Comparison of ENCODE assay signal across 19 cellular contexts in genomic region chr3:195921334-195921771, GRCh38. TPM values are rescaled to one million over a fixed set of nuclear protein-coding genes. Genes with fewer than 3 reads are reported as not detected.
DNase-seq lines count a peak whose midpoint lies in the region; ATAC-seq and TF ChIP-seq lines count a peak whose summit lies in the region.
"Had no signal": no experiment of that assay in that cellular context is flagged by ENCODE, and none has a peak within 500 bp of the region (broad histone marks: within the 10 kb centered on the region; RNA-seq: fewer than 3 reads in every experiment).

No MANE protein-coding gene starts in this region.

- POLR2A ChIA-PET in A673 (lab: Charles Lee; ENCODE audit: low non-redundant PET), result no interaction called here
- POLR2A ChIA-PET in IMR-90 (lab: Charles Lee; ENCODE audit: unreplicated experiment), result no interaction called here

- H3K4me3 ChIP-seq in A673 (ENCODE audit: low read depth, low read length, poor library complexity, severe bottlenecking), result no peak overlapping the region
- H3K4me3 ChIP-seq in IMR-90 (ENCODE audit: insufficient read depth, low read depth, low read length), result no peak overlapping the region
- no peak overlapping the region for H3K4me3 ChIP-seq in epithelial cell of esophagus (ENCODE audit: low read length)
- H3K4me3 ChIP-seq in mesenchymal stem cell (ENCODE audit: insufficient read depth in 1 of 2, low read depth in 1 of 2, low read length in 2 of 2), result no peak overlapping the region
- H3K4me3 ChIP-seq: smooth muscle cell had no signal

- H3K4ac ChIP-seq in IMR-90 (ENCODE audit: low read depth, low read length), result no peak overlapping the region
- no peak overlapping the region for H3K4ac ChIP-seq in mesenchymal stem cell (ENCODE audit: low read depth in 1 of 2, low read length in 2 of 2)

- in situ Hi-C loops in IMR-90 (cut with MboI; ENCODE audit: low sequenced_read_pairs), result no loop called here

- H2BK20ac ChIP-seq in IMR-90 (ENCODE audit: low read depth, low read length), result no peak overlapping the region

- no peak for TF ChIP-seq RAD21 in IMR-90 (IDR thresholded peaks at IDR 0.05; ENCODE audit: low read length)

- no TSS peak for BruUV-seq in A673 (replicated peaks; lab: Mats Ljungman, UMichigan)
- no TSS peak for BruUV-seq in IMR-90 (replicated peaks; lab: Mats Ljungman, UMichigan)

- H2BK5ac ChIP-seq in IMR-90 (ENCODE audit: low read depth, low read length, poor library complexity, severe bottlenecking), result no peak overlapping the region
- no peak overlapping the region for H2BK5ac ChIP-seq in mesenchymal stem cell (ENCODE audit: low read depth, low read length, poor library complexity, severe bottlenecking)

- H3K4me2 ChIP-seq in IMR-90 (ENCODE audit: low read depth, low read length), result no peak overlapping the region
- no peak overlapping the region for H3K4me2 ChIP-seq in mesenchymal stem cell (ENCODE audit: low read length, poor library complexity, severe bottlenecking)
- H3K4me2 ChIP-seq: smooth muscle cell had no signal

- no peak overlapping the region for H2BK12ac ChIP-seq in mesenchymal stem cell (ENCODE audit: low read length in 2 of 2)

- H3K9me1 ChIP-seq in IMR-90 (ENCODE audit: insufficient read depth, low read length), result no peaks in the 10 kb centered on the region

- no peaks in the 10 kb centered on the region for H4K20me1 ChIP-seq in IMR-90 (ENCODE audit: insufficient read depth, low read length)

- no peaks in the 10 kb centered on the region for H3K27me3 ChIP-seq in A673 (replicated peaks; ENCODE audit: insufficient read depth, low read depth, low read length, poor library complexity)
- H3K27me3 ChIP-seq in IMR-90 (ENCODE audit: control insufficient read depth, insufficient read depth, low read length), result peaks cover 10% of the 10 kb centered on the region
- H3K27me3 ChIP-seq in mesenchymal stem cell (ENCODE audit: control insufficient read depth in 1 of 2, insufficient read depth in 1 of 2, low read length in 2 of 2), result peaks cover 19% of the 10 kb centered on the region in 2 experiments

- H4K5ac ChIP-seq in IMR-90 (ENCODE audit: low read depth, low read length), result no peak overlapping the region

- TF ChIP-seq CTCF in A673 (conservative IDR thresholded peaks at IDR 0.05; ENCODE audit: low read depth, low read length) (no peak), IMR-90 (conservative IDR thresholded peaks at IDR 0.05; ENCODE audit: low read depth, low read length) (no peak), epithelial cell of esophagus (IDR thresholded peaks at IDR 0.05; ENCODE audit: insufficient read depth, low read depth, low read length, missing control alignments) (no peak), GM10266 (IDR thresholded peaks at IDR 0.05; ENCODE audit: control insufficient read depth, insufficient read depth, low read depth, missing control alignments) (no peak)

- peaks cover 12% of the 10 kb centered on the region for H3K4me1 ChIP-seq in A673 (ENCODE audit: insufficient read depth, low read length, poor library complexity, severe bottlenecking)
- H3K4me1 ChIP-seq in IMR-90 (ENCODE audit: control insufficient read depth, insufficient read depth, low read length), result no peaks in the 10 kb centered on the region
- H3K4me1 ChIP-seq in mesenchymal stem cell (ENCODE audit: control insufficient read depth, insufficient read depth, low read depth, low read length), result no peaks in the 10 kb centered on the region

- intact Hi-C loops in A673 (cut with micrococcal nuclease; ENCODE audit: unreplicated experiment) (no loop called here), IMR-90 (cut with micrococcal nuclease) (no loop called here)

- no peak overlapping the region for H2BK120ac ChIP-seq in IMR-90 (ENCODE audit: low read depth, low read length)
- no peak overlapping the region for H2BK120ac ChIP-seq in mesenchymal stem cell (ENCODE audit: low read depth, low read length)

- H2AK5ac ChIP-seq in IMR-90 (ENCODE audit: low read depth, low read length) (no peak overlapping the region), mesenchymal stem cell (ENCODE audit: low read length, severe bottlenecking) (no peak overlapping the region)

- H3K27ac ChIP-seq in A673 (ENCODE audit: low read depth, low read length, poor library complexity, severe bottlenecking), result no peak overlapping the region
- no peak overlapping the region for H3K27ac ChIP-seq in IMR-90 (ENCODE audit: insufficient read depth, low read length)
- no peak overlapping the region for H3K27ac ChIP-seq in mesenchymal stem cell (ENCODE audit: low read length, poor library complexity, severe bottlenecking)

- H3K56ac ChIP-seq in IMR-90 (ENCODE audit: extremely low read depth, insufficient read depth, low read length), result no peak overlapping the region

- no peaks in the 10 kb centered on the region for H3K79me1 ChIP-seq in IMR-90 (ENCODE audit: low read depth in 1 of 2, low read length in 2 of 2)
- H3K79me1 ChIP-seq in mesenchymal stem cell (replicated peaks; ENCODE audit: low read length, poor library complexity, severe bottlenecking), result no peaks in the 10 kb centered on the region

- DNase-seq in A673 (ENCODE audit: low spot score) (peak; percentile 54), IMR-90 (no peak), epithelial cell of esophagus (ENCODE audit: low read depth) (peak; percentile 54), mesenchymal stem cell (no peak), NCI-H187 (lab: John Stamatoyannopoulos, UW) (no peak), DMS 273 treated with DMSO at 0.1 percent for 48 hours (lab: John Stamatoyannopoulos, UW) (no peak), GM10266 (ENCODE audit: extremely low spot score) (no peak)
- DNase-seq: activated CD4-positive, alpha-beta T cell treated with anti-CD3 and anti-CD28 coated beads, Interleukin-2, amount 10 ng/mL, durations not matched to agents 7 days and 5 days; activated naive CD4-positive, alpha-beta T cell; amniotic stem cell; CD8-positive, alpha-beta T cell; DMS79; effector CD8-positive, alpha-beta T cell; islet precursor cell; NCI-H1105; Right ventricle myocardium superior; stimulated activated CD4-positive, alpha-beta T cell treated with anti-CD3 and anti-CD28 coated beads, Interleukin-4, amount 100 ng/mL, for 4 hours had no signal

- ATAC-seq in IMR-90 (ENCODE audit: low read depth) (no peak), GM21723 (IDR thresholded peaks at IDR 0.05; ENCODE audit: unreplicated experiment) (no peak)
- ATAC-seq: CD8-positive, alpha-beta T cell had no signal

- H2AFZ ChIP-seq in IMR-90 (replicated peaks; ENCODE audit: low read length, poor library complexity) (no peak overlapping the region), mesenchymal stem cell (ENCODE audit: low read depth, low read length) (no peak overlapping the region)

- TF ChIP-seq POLR2A in IMR-90 (IDR thresholded peaks at IDR 0.05; ENCODE audit: low read depth, low read length), result no peak

- H3K18ac ChIP-seq in IMR-90 (ENCODE audit: low read depth, low read length) (no peak overlapping the region), mesenchymal stem cell (ENCODE audit: low read depth in 1 of 2, low read length in 2 of 2) (no peak overlapping the region)

- H4K8ac ChIP-seq in IMR-90 (ENCODE audit: low read depth in 2 of 2, low read length in 2 of 2), result no peak overlapping the region
- H4K8ac ChIP-seq in mesenchymal stem cell (ENCODE audit: low read length), result peak overlapping the region; percentile 14

- dilution Hi-C loops in IMR-90 (cut with HindIII; ENCODE audit: low sequenced_read_pairs, unreplicated experiment), result no loop called here

- H2AK9ac ChIP-seq in IMR-90 (replicated peaks; ENCODE audit: low read depth, low read length, poor library complexity), result no peak overlapping the region

- H3K23ac ChIP-seq in IMR-90 (ENCODE audit: low read depth, low read length), result no peak overlapping the region
- no peak overlapping the region for H3K23ac ChIP-seq in mesenchymal stem cell (ENCODE audit: low read length in 2 of 2)

- CTCF ChIA-PET in A673 (lab: Charles Lee), result no interaction called here
- CTCF ChIA-PET in IMR-90 (lab: Yijun Ruan, JAX), result no interaction called here

- H3K9me3 ChIP-seq in A673 (ENCODE audit: low read depth, low read length, poor library complexity, severe bottlenecking) (no peaks in the 10 kb centered on the region), IMR-90 (ENCODE audit: control insufficient read depth, insufficient read depth, low read length) (no peaks in the 10 kb centered on the region), mesenchymal stem cell (ENCODE audit: control insufficient read depth, low read length) (no peaks in the 10 kb centered on the region)

- H3K9ac ChIP-seq in IMR-90 (ENCODE audit: low read depth, low read length) (no peak overlapping the region), mesenchymal stem cell (ENCODE audit: low read length) (no peak overlapping the region)

- 63% methylated on average over 5 of the region's 13 CpGs; no CpG with 5 or more reads in 1 of the 2 experiments for WGBS in IMR-90 (ENCODE audit: extremely low coverage in 2 of 2, insufficient read length in 1 of 2), 2 experiments
- WGBS in mesenchymal stem cell, result 71% methylated on average over 13 of the region's 13 CpGs

- H2BK15ac ChIP-seq in IMR-90 (ENCODE audit: low read depth, low read length) (no peak overlapping the region), mesenchymal stem cell (ENCODE audit: low read depth, poor library complexity, severe bottlenecking) (no peak overlapping the region)

- H4K91ac ChIP-seq in IMR-90 (ENCODE audit: insufficient read depth, low read depth, low read length) (no peak overlapping the region), mesenchymal stem cell (ENCODE audit: low read length) (no peak overlapping the region)

- H3K36me3 ChIP-seq in A673 (ENCODE audit: insufficient read depth, low read length, poor library complexity, severe bottlenecking) (no peaks in the 10 kb centered on the region), IMR-90 (ENCODE audit: control insufficient read depth, insufficient read depth, low read length) (no peaks in the 10 kb centered on the region), mesenchymal stem cell (ENCODE audit: control insufficient read depth in 1 of 2, insufficient read depth in 2 of 2, low read depth in 1 of 2, low read length in 2 of 2) (no peaks in the 10 kb centered on the region)

- H3K14ac ChIP-seq in IMR-90 (replicated peaks; ENCODE audit: low read depth, low read length) (no peak overlapping the region), mesenchymal stem cell (ENCODE audit: low read length in 2 of 2) (no peak overlapping the region)

TF ChIP-seq in IMR-90, 13 proteins besides CTCF, POLR2A, EP300 and RAD21 (continues in another document):
- no peak for TF ChIP-seq USF2 (IDR thresholded peaks at IDR 0.05; ENCODE audit: low read depth, low read length)

RNA-seq across cellular contexts. Expression of gene TNK2, which starts 13.0 kb away (rescaled TPM):
- 18.2 and 24.4 TPM in 2 replicates for total RNA-seq in A673 (2021)
- total RNA-seq in IMR-90 (2012; rRNA removed), result 2.2 TPM in 2 replicates
- 13.4 and 13.8 TPM in 2 replicates for polyA plus RNA-seq in IMR-90 (2012; rRNA removed)
- polyA plus RNA-seq in IMR-90 (2012; cell fraction: cytosol; rRNA removed), result 10.2 and 10.5 TPM in 2 replicates
- 86.5 and 180 TPM in 2 replicates for polyA plus RNA-seq in IMR-90 (2012; cell fraction: nucleus; rRNA removed; ENCODE audit: low replicate concordance)
- polyA plus RNA-seq in mesenchymal stem cell (2013, experiment 1 of 2), result 11.7 TPM
- polyA plus RNA-seq in mesenchymal stem cell (2013, experiment 2 of 2), result 11.4 TPM

Comparison
In these comparisons a context has a peak if more than half of its experiments do, and no peak if none do; other contexts are left out.
1. DNase-seq: peak in A673 (single experiment) and epithelial cell of esophagus (single experiment); none in IMR-90 (single experiment), mesenchymal stem cell (single experiment), NCI-H187 (0 of 2), DMS 273 treated with DMSO at 0.1 percent for 48 hours (single experiment) and GM10266 (single experiment).